34 cellular contexts compared by ENCODE assay signal in genomic region chr9:130385257-130385656, GRCh38.
"Had no signal": no experiment of that assay in that cellular context is flagged by ENCODE, and none has a peak within 500 bp of the region (broad histone marks: within the 10 kb centered on the region; RNA-seq: fewer than 3 reads in every experiment).

No MANE protein-coding gene starts in this region.

- H3K4me1 ChIP-seq: adrenal gland, body of pancreas, breast epithelium had no signal

- H3K9me3 ChIP-seq: adrenal gland, body of pancreas, breast epithelium had no signal

- FAIRE-seq: astrocyte, TTC549 had no signal

- ATAC-seq: activated CD8-positive, alpha-beta T cell treated with anti-CD3 and anti-CD28 coated beads for 36 hours; activated naive CD4-positive, alpha-beta T cell treated with anti-CD3 and anti-CD28 coated beads, Interleukin-2, amount 50 U/mL, for 72 hours; activated T-cell treated with anti-CD3 and anti-CD28 coated beads, Interleukin-2, amount 50 U/mL, for 4 hours; activated T-cell treated with anti-CD3 and anti-CD28 coated beads, Interleukin-2, amount 50 U/mL, for 72 hours; activated T-helper 17 cell treated with anti-CD3 and anti-CD28 coated beads, Interleukin-2, amount 50 U/mL, for 72 hours; body of pancreas had no signal

- H3K4me3 ChIP-seq: adrenal gland, body of pancreas, breast epithelium had no signal

- H3K27ac ChIP-seq: adrenal gland, body of pancreas, brain microvascular endothelial cell, breast epithelium, VCaP had no signal

- DNase-seq: activated B cell treated with CpG ODN at 0.5 μM for 24 hours; activated CD4-positive, alpha-beta memory T cell treated with anti-CD3 and anti-CD28 coated beads for 36 hours; activated CD4-positive, alpha-beta T cell treated with anti-CD3 and anti-CD28 coated beads for 4 hours; activated CD4-positive, alpha-beta T cell treated with anti-CD3 and anti-CD28 coated beads, Interleukin-2, amount 10 ng/mL, durations not matched to agents 24 days and 14 days; activated CD4-positive, alpha-beta T cell treated with anti-CD3 and anti-CD28 coated beads, Interleukin-2, amount 50 U/mL, for 1 hour; activated CD4-positive, alpha-beta T cell treated with anti-CD3 and anti-CD28 coated beads, Interleukin-2, amount 50 U/mL, for 4 hours; activated CD4-positive, CD25-positive, alpha-beta regulatory T cell treated with anti-CD3 and anti-CD28 coated beads, Interleukin-2, amount 50 U/mL, for 72 hours; activated CD8-positive, alpha-beta memory T cell treated with anti-CD3 and anti-CD28 coated beads, Interleukin-2, amount 50 U/mL, for 4 hours; activated CD8-positive, alpha-beta T cell treated with anti-CD3 and anti-CD28 coated beads for 36 hours; activated effector memory CD4-positive, alpha-beta T cell treated with anti-CD3 and anti-CD28 coated beads, Interleukin-2, amount 50 U/mL, for 16 hours; activated gamma-delta T cell treated with Interleukin-2 at 50 U/mL for 16 hours; activated naive CD4-positive, alpha-beta T cell; activated naive CD4-positive, alpha-beta T cell treated with anti-CD3 and anti-CD28 coated beads for 36 hours; activated naive CD4-positive, alpha-beta T cell treated with anti-CD3 and anti-CD28 coated beads, Interleukin-2, amount 50 U/mL, for 16 hours; activated naive CD8-positive, alpha-beta T cell treated with anti-CD3 and anti-CD28 coated beads for 36 hours; activated T-cell treated with anti-CD3 and anti-CD28 coated beads for 4 hours; activated T-cell treated with anti-CD3 and anti-CD28 coated beads, Interleukin-2, amount 50 U/mL, for 1 hour; activated T-cell treated with anti-CD3 and anti-CD28 coated beads, Interleukin-2, amount 50 U/mL, for 4 hours; activated T-cell treated with anti-CD3 and anti-CD28 coated beads, Interleukin-2, amount 50 U/mL, for 72 hours; adrenal gland; amniotic stem cell; aorta; body of pancreas; brain microvascular endothelial cell; central memory CD4-positive, alpha-beta T cell; T-helper 1 cell; T-helper 2 cell; T-helper 9 cell had no signal

- H3K36me3 ChIP-seq: adrenal gland, brain microvascular endothelial cell, breast epithelium had no signal

- H3K27me3 ChIP-seq: adrenal gland, body of pancreas, breast epithelium had no signal
